ENCODE assay signal across 2 cellular contexts in genomic region chr4:7565483-7565882, GRCh38.
TF ChIP-seq lines count a peak whose summit lies in the region.

No MANE protein-coding gene starts in this region.

TF ChIP-seq in HepG2, 621 proteins besides CTCF, POLR2A, EP300 and RAD21 (continued from another document and continues in another):
- TF ChIP-seq, protein P1, sequence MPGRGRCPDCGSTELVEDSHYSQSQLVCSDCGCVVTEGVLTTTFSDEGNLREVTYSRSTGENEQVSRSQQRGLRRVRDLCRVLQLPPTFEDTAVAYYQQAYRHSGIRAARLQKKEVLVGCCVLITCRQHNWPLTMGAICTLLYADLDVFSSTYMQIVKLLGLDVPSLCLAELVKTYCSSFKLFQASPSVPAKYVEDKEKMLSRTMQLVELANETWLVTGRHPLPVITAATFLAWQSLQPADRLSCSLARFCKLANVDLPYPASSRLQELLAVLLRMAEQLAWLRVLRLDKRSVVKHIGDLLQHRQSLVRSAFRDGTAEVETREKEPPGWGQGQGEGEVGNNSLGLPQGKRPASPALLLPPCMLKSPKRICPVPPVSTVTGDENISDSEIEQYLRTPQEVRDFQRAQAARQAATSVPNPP (CRISPR knock-in tag; IDR thresholded peaks at IDR 0.05): no peak
- TF ChIP-seq PHF21A (CRISPR knock-in tag; IDR thresholded peaks at IDR 0.05) (no peak), CREB1 (IDR thresholded peaks at IDR 0.05) (peak; percentile 98), CREB1 (CRISPR knock-in tag; IDR thresholded peaks at IDR 0.05) (no peak), ISX (CRISPR knock-in tag; conservative IDR thresholded peaks at IDR 0.05) (no peak), SKI (IDR thresholded peaks at IDR 0.05; ENCODE audit: partially characterized antibody) (no peak), ZNF496 (CRISPR knock-in tag; IDR thresholded peaks at IDR 0.05; ENCODE audit: insufficient replicate concordance) (no peak), ZNF768 (CRISPR knock-in tag; IDR thresholded peaks at IDR 0.05) (no peak), ZNF670 (CRISPR knock-in tag; IDR thresholded peaks at IDR 0.05; ENCODE audit: borderline replicate concordance) (no peak), ZNF468 (CRISPR knock-in tag; IDR thresholded peaks at IDR 0.05) (no peak)
- TF ChIP-seq, protein P2, sequence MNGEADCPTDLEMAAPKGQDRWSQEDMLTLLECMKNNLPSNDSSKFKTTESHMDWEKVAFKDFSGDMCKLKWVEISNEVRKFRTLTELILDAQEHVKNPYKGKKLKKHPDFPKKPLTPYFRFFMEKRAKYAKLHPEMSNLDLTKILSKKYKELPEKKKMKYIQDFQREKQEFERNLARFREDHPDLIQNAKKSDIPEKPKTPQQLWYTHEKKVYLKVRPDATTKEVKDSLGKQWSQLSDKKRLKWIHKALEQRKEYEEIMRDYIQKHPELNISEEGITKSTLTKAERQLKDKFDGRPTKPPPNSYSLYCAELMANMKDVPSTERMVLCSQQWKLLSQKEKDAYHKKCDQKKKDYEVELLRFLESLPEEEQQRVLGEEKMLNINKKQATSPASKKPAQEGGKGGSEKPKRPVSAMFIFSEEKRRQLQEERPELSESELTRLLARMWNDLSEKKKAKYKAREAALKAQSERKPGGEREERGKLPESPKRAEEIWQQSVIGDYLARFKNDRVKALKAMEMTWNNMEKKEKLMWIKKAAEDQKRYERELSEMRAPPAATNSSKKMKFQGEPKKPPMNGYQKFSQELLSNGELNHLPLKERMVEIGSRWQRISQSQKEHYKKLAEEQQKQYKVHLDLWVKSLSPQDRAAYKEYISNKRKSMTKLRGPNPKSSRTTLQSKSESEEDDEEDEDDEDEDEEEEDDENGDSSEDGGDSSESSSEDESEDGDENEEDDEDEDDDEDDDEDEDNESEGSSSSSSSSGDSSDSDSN (CRISPR knock-in tag; IDR thresholded peaks at IDR 0.05): no peak
- TF ChIP-seq, protein P3, sequence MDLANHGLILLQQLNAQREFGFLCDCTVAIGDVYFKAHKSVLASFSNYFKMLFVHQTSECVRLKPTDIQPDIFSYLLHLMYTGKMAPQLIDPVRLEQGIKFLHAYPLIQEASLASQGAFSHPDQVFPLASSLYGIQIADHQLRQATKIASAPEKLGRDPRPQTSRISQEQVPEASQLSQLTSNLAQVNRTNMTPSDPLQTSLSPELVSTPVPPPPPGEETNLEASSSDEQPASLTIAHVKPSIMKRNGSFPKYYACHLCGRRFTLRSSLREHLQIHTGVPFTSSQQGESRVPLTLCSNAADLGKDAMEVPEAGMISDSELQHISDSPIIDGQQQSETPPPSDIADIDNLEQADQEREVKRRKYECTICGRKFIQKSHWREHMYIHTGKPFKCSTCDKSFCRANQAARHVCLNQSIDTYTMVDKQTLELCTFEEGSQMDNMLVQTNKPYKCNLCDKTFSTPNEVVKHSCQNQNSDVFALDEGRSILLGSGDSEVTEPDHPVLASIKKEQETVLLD (CRISPR knock-in tag; IDR thresholded peaks at IDR 0.05; ENCODE audit: low read depth): no peak

TF ChIP-seq in HEK293, 187 proteins besides CTCF, POLR2A, EP300 and RAD21 (continued from another document):
- TF ChIP-seq ZNF148 (tag by site-specific recombination; IDR thresholded peaks at IDR 0.05; ENCODE audit: borderline replicate concordance): peak; percentile 78; the same call in 1 of the 2 replicates
- no peak for TF ChIP-seq ZNF174 (tag by site-specific recombination; IDR thresholded peaks at IDR 0.05)
- TF ChIP-seq, protein P4, sequence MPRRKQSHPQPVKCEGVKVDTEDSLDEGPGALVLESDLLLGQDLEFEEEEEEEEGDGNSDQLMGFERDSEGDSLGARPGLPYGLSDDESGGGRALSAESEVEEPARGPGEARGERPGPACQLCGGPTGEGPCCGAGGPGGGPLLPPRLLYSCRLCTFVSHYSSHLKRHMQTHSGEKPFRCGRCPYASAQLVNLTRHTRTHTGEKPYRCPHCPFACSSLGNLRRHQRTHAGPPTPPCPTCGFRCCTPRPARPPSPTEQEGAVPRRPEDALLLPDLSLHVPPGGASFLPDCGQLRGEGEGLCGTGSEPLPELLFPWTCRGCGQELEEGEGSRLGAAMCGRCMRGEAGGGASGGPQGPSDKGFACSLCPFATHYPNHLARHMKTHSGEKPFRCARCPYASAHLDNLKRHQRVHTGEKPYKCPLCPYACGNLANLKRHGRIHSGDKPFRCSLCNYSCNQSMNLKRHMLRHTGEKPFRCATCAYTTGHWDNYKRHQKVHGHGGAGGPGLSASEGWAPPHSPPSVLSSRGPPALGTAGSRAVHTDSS (tag by site-specific recombination; IDR thresholded peaks at IDR 0.05): peak; percentile 91
- TF ChIP-seq ZNF362 (tag by site-specific recombination; IDR thresholded peaks at IDR 0.05): no peak
- 0 out of 2 replicates have a peak, but pooled peaks have one; percentile 15 for TF ChIP-seq ZNF112 (tag by site-specific recombination; IDR thresholded peaks at IDR 0.05)
- TF ChIP-seq GLI2 (tag by site-specific recombination; IDR thresholded peaks at IDR 0.05; ENCODE audit: borderline replicate concordance, low read depth): no peak
